ENCODE assay signal across 8 cellular contexts in the genomic region with DNA sequence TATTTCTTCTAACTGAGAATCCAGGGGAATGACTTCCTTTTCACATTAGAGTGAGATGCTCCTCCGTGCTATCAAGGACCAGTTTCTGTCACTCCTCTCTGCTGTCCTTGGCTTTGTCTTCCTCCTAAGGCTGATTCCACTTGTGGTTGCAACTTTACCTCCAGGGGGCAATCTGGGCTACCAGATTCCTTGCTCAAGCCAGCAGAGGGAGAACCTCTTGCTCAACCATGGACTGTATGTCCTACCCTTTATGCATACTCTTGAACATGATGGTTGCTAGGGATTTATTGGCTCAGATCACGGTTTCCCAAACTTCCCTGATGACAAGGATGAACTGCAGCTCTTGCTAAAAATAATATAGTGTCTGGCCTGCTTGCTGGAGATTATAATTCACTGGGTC. TPM values are rescaled to one million over a fixed set of nuclear protein-coding genes. Genes with fewer than 3 reads are reported as not detected.
DNase-seq lines count a peak whose midpoint lies in the region; ATAC-seq and TF ChIP-seq lines count a peak whose summit lies in the region.

No MANE protein-coding gene starts in this region.

- H3K27ac Mint-ChIP-seq in activated CD8-positive, alpha-beta T cell treated with anti-CD3 and anti-CD28 coated beads for 36 hours, result no peak overlapping the region
- H3K27ac Mint-ChIP-seq in activated CD8-positive, alpha-beta T cell treated with anti-CD3 and anti-CD28 coated beads, Interleukin-2, amount 10 ng/mL, durations not matched to agents 7 days and 5 days, result no peak overlapping the region

- CTCF ChIA-PET in activated CD8-positive, alpha-beta T cell treated with anti-CD3 and anti-CD28 coated beads for 36 hours (lab: Charles Lee), result no interaction called here
- CTCF ChIA-PET in activated CD8-positive, alpha-beta T cell treated with anti-CD3 and anti-CD28 coated beads, Interleukin-2, amount 10 ng/mL, durations not matched to agents 7 days and 5 days (lab: Charles Lee), result interaction anchor here (1.3 kb wide), 1 partner anchor 17 kb away, joined by 3 read pairs; no protein-coding TSS in a partner anchor

- peaks cover 6% of the 10 kb centered on the region for H3K4me1 Mint-ChIP-seq in activated CD8-positive, alpha-beta T cell treated with anti-CD3 and anti-CD28 coated beads for 36 hours (ENCODE audit: low read depth)
- peaks cover 6% of the 10 kb centered on the region for H3K4me1 Mint-ChIP-seq in activated CD8-positive, alpha-beta T cell treated with anti-CD3 and anti-CD28 coated beads, Interleukin-2, amount 10 ng/mL, durations not matched to agents 7 days and 5 days (ENCODE audit: low read depth)

- no peak overlapping the region for H3K27ac ChIP-seq in ascending aorta

- peaks cover 20% of the 10 kb centered on the region for H3K36me3 Mint-ChIP-seq in activated CD8-positive, alpha-beta T cell treated with anti-CD3 and anti-CD28 coated beads for 36 hours (ENCODE audit: low read depth)
- H3K36me3 Mint-ChIP-seq in activated CD8-positive, alpha-beta T cell treated with anti-CD3 and anti-CD28 coated beads, Interleukin-2, amount 10 ng/mL, durations not matched to agents 7 days and 5 days (ENCODE audit: low read depth), result peaks cover 36% of the 10 kb centered on the region

- no peaks in the 10 kb centered on the region for H3K9me3 ChIP-seq in ascending aorta

- no peaks in the 10 kb centered on the region for H3K4me1 ChIP-seq in ascending aorta

- intact Hi-C loops in activated CD8-positive, alpha-beta T cell treated with anti-CD3 and anti-CD28 coated beads for 36 hours (cut with micrococcal nuclease), result no loop called here
- intact Hi-C loops in ascending aorta (cut with DNase I), result no loop called here

- TF ChIP-seq CTCF in activated CD8-positive, alpha-beta T cell treated with anti-CD3 and anti-CD28 coated beads for 36 hours (IDR thresholded peaks at IDR 0.05), result no peak
- TF ChIP-seq CTCF in ascending aorta (IDR thresholded peaks at IDR 0.05), result peak; percentile 8 to 36 (median 21)

- peaks cover 0 to 8% of the 10 kb centered on the region in 2 donors for H3K36me3 ChIP-seq in ascending aorta

- H3K27me3 ChIP-seq in ascending aorta, result no peaks in the 10 kb centered on the region

- ATAC-seq in activated CD8-positive, alpha-beta T cell treated with anti-CD3 and anti-CD28 coated beads for 36 hours, result no peak
- ATAC-seq in activated CD8-positive, alpha-beta T cell treated with anti-CD3 and anti-CD28 coated beads, Interleukin-2, amount 10 ng/mL, durations not matched to agents 7 days and 5 days, result no peak

- H3K9me3 Mint-ChIP-seq in activated CD8-positive, alpha-beta T cell treated with anti-CD3 and anti-CD28 coated beads for 36 hours, result no peaks in the 10 kb centered on the region
- H3K9me3 Mint-ChIP-seq in activated CD8-positive, alpha-beta T cell treated with anti-CD3 and anti-CD28 coated beads, Interleukin-2, amount 10 ng/mL, durations not matched to agents 7 days and 5 days (ENCODE audit: insufficient read depth), result no peaks in the 10 kb centered on the region

- no peaks in the 10 kb centered on the region for H3K27me3 Mint-ChIP-seq in activated CD8-positive, alpha-beta T cell treated with anti-CD3 and anti-CD28 coated beads for 36 hours
- no peaks in the 10 kb centered on the region for H3K27me3 Mint-ChIP-seq in activated CD8-positive, alpha-beta T cell treated with anti-CD3 and anti-CD28 coated beads, Interleukin-2, amount 10 ng/mL, durations not matched to agents 7 days and 5 days (ENCODE audit: low read depth)

- no peak overlapping the region for H3K4me3 Mint-ChIP-seq in activated CD8-positive, alpha-beta T cell treated with anti-CD3 and anti-CD28 coated beads for 36 hours
- H3K4me3 Mint-ChIP-seq in activated CD8-positive, alpha-beta T cell treated with anti-CD3 and anti-CD28 coated beads, Interleukin-2, amount 10 ng/mL, durations not matched to agents 7 days and 5 days, result no peak overlapping the region

- POLR2A ChIA-PET in activated CD8-positive, alpha-beta T cell treated with anti-CD3 and anti-CD28 coated beads for 36 hours (lab: Charles Lee), result no interaction called here
- POLR2A ChIA-PET in activated CD8-positive, alpha-beta T cell treated with anti-CD3 and anti-CD28 coated beads, Interleukin-2, amount 10 ng/mL, durations not matched to agents 7 days and 5 days (lab: Charles Lee), result no interaction called here

- no peak overlapping the region for H3K4me3 ChIP-seq in ascending aorta

- peak; percentile 6 for DNase-seq in activated CD8-positive, alpha-beta T cell treated with anti-CD3 and anti-CD28 coated beads for 36 hours
- no peak for DNase-seq in activated CD8-positive, alpha-beta T cell treated with anti-CD3 and anti-CD28 coated beads, Interleukin-2, amount 10 ng/mL, durations not matched to agents 7 days and 5 days
- peak; percentile 72 for DNase-seq in NCI-H1694 (lab: John Stamatoyannopoulos, UW)
- DNase-seq in ascending aorta (ENCODE audit: low spot score in 2 of 2), result no peak
- DNase-seq in kidney tubule cell (ENCODE audit: low spot score), result peak; percentile 63
- DNase-seq in NCI-H774 (lab: John Stamatoyannopoulos, UW), result no peak
- no peak for DNase-seq in stimulated activated CD4-positive, alpha-beta T cell treated with anti-CD3 and anti-CD28 coated beads, Interleukin-2, amount 100 ng/mL, for 24 hours
- DNase-seq in activated effector memory CD4-positive, alpha-beta T cell treated with Interleukin-2 at 50 U/mL for 16 hours, result no peak

RNA-seq across cellular contexts. Expression of a gene that starts 24.0 kb away (rescaled TPM):
- 10 to 100 TPM; 72.0 to 78.4 TPM for total RNA-seq in activated CD8-positive, alpha-beta T cell treated with anti-CD3 and anti-CD28 coated beads for 36 hours
- 100 to 1,000 TPM; 103 to 104 TPM for total RNA-seq in activated CD8-positive, alpha-beta T cell treated with anti-CD3 and anti-CD28 coated beads, Interleukin-2, amount 10 ng/mL, durations not matched to agents 7 days and 5 days
- total RNA-seq in ascending aorta, result 13.3 TPM

Comparison
In these comparisons a context has a peak if more than half of its experiments do, and no peak if none do; other contexts are left out.
1. DNase-seq: peak in activated CD8-positive, alpha-beta T cell treated with anti-CD3 and anti-CD28 coated beads for 36 hours (single experiment), NCI-H1694 (single experiment) and kidney tubule cell (single experiment); none in activated CD8-positive, alpha-beta T cell treated with anti-CD3 and anti-CD28 coated beads, Interleukin-2, amount 10 ng/mL, durations not matched to agents 7 days and 5 days (single experiment), ascending aorta (0 of 2), NCI-H774 (single experiment), stimulated activated CD4-positive, alpha-beta T cell treated with anti-CD3 and anti-CD28 coated beads, Interleukin-2, amount 100 ng/mL, for 24 hours (0 of 2) and activated effector memory CD4-positive, alpha-beta T cell treated with Interleukin-2 at 50 U/mL for 16 hours (single experiment).